7 cellular contexts compared by ENCODE assay signal in the genomic region with DNA sequence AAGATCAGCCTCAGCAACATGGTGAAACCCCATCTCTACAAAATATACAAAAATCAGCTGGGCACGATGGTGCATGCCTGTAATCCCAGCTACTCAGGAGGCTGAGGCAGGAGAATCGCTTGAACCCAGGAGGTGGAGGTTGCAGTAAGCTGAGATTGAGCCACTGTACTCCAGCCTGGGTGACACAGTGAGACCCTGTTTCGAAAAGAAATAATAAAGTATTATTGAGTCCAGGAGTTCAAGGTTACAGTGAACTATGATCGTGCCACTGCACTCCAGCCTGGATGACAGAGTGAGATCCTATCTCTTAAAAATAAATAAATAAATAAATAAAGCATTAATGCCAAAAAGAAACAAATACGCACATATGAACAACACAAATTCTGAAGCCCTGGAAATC. TPM values are rescaled to one million over a fixed set of nuclear protein-coding genes. Genes with fewer than 3 reads are reported as not detected.
"Had no signal": no experiment of that assay in that cellular context is flagged by ENCODE, and none has a peak within 500 bp of the region (broad histone marks: within the 10 kb centered on the region; RNA-seq: fewer than 3 reads in every experiment).

No MANE protein-coding gene starts in this region.

RNA-seq across cellular contexts. Expression of a gene that starts 6.4 kb away (rescaled TPM):
- total RNA-seq: GM23248, H1, H4, H7, H9, HFFc6 had no signal
- polyA plus RNA-seq: GM23248, GM23338, H1 had no signal
